17 cellular contexts compared by ENCODE assay signal in the genomic region with DNA sequence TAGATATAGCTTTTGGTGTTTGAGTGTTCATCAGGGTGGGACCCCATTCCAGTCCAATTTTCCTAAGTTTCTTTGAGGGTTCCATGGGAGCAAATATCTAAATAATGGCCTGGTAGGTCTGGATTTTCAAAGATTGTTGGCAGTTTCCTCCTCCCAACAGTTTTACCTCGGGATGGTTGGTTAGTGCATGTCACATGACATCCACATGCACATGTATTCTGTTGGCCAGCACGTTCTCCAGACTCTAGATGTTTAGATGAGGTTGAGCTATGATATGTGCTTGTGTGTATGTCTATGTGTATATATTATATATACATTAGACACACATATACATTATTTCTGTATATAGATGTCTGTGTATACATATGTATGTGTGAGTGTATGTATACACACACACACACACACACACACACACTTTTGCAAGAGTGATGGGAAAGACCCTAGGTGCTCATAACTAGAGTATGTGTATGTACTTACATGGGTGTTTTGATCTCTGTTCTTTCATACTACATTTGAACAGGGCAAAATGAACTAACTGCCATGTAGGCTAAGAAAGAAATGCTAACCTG.
"Had no signal": no experiment of that assay in that cellular context is flagged by ENCODE, and none has a peak within 500 bp of the region (broad histone marks: within the 10 kb centered on the region; RNA-seq: fewer than 3 reads in every experiment).

No MANE protein-coding gene starts in this region.

- H3K4me3 ChIP-seq: esophagus squamous epithelium, hepatocyte, left ventricle myocardium inferior, lower lobe of right lung, psoas muscle, skin epidermis, stomach, thyroid gland had no signal

- DNase-seq: esophagus squamous epithelium; head of caudate nucleus; kidney; left cardiac atrium; left ventricle myocardium inferior; lower lobe of right lung; mesendoderm; naive B cell; psoas muscle; stimulated activated naive CD4-positive, alpha-beta T cell; stomach; thyroid gland had no signal

- H3K27me3 ChIP-seq: stomach had no signal

- ATAC-seq: left cardiac atrium, lower lobe of right lung, psoas muscle, sciatic nerve had no signal

- FAIRE-seq: colon, kidney, urothelium cell line had no signal

- H3K9me3 ChIP-seq: esophagus squamous epithelium, lower lobe of right lung, psoas muscle, stomach, thyroid gland had no signal

- H3K4me1 ChIP-seq: lower lobe of right lung, psoas muscle, thyroid gland had no signal

- H3K36me3 ChIP-seq: esophagus squamous epithelium, left ventricle myocardium inferior, lower lobe of right lung, thyroid gland had no signal

- H3K27ac ChIP-seq: esophagus squamous epithelium, hepatocyte, left ventricle myocardium inferior, lower lobe of right lung, psoas muscle, skin epidermis, thyroid gland had no signal
